In the genomic region with DNA sequence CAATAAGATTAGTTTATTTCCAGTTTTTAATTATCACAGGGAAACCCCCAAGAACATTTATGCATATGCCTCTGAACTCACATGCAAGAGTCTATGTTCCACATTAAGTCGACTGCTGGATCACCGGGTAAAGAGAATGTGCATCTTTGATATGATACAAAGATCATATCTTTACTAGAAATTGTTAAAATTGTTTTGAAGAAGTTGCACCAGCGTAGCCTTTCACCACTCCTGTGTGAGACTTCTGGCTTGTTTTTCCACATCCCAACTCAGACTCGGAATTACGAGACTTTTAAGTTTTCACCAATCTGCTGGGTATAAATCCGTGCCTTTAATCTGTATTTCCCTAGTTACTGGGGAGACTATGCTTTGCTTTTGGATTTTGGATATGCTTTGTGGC, we compare ENCODE assay signal across 21 cellular contexts.
A peak's percentile ranks its signal among the peaks of the same experiment; 100 is the strongest.
DNase-seq lines count a peak whose midpoint lies in the region; ATAC-seq and TF ChIP-seq lines count a peak whose summit lies in the region.
"Had no signal": no experiment of that assay in that cellular context is flagged by ENCODE, and none has a peak within 500 bp of the region (broad histone marks: within the 10 kb centered on the region; RNA-seq: fewer than 3 reads in every experiment).

No MANE protein-coding gene starts in this region.

- peak overlapping the region; percentile 64 for H3K27ac ChIP-seq in VCaP
- H3K27ac ChIP-seq in neural progenitor cell: no peak overlapping the region
- no peak overlapping the region for H3K27ac ChIP-seq in trophoblast cell (ENCODE audit: low read depth, low read length)
- H3K27ac ChIP-seq: BLaER1 had no signal

- H3K9me3 Mint-ChIP-seq in endothelial cell (ENCODE audit: unreplicated experiment) (no peaks in the 10 kb centered on the region), neural progenitor cell (peaks cover 4% of the 10 kb centered on the region)

- H3K27me3 ChIP-seq in neural progenitor cell (no peaks in the 10 kb centered on the region), trophoblast cell (ENCODE audit: insufficient read depth, low read length) (no peaks in the 10 kb centered on the region)
- H3K27me3 ChIP-seq: BE2C, BLaER1 had no signal

- WGBS in trophoblast cell (ENCODE audit: extremely low coverage, insufficient coverage, insufficient read length): no CpG with 5 or more reads among the region's 6 CpGs

- H3K23ac ChIP-seq in trophoblast cell (ENCODE audit: low read length): no peak overlapping the region

- H3K9ac ChIP-seq in neural progenitor cell: no peak overlapping the region
- no peak overlapping the region for H3K9ac ChIP-seq in trophoblast cell (ENCODE audit: low read length)
- H3K9ac ChIP-seq: BLaER1 had no signal

- H2BK120ac ChIP-seq in trophoblast cell (ENCODE audit: insufficient read depth, low read length, poor library complexity): no peak overlapping the region

- TF ChIP-seq CTCF in VCaP (conservative IDR thresholded peaks at IDR 0.05): no peak
- TF ChIP-seq CTCF in endothelial cell (IDR thresholded peaks at IDR 0.05; ENCODE audit: unreplicated experiment): no peak
- TF ChIP-seq CTCF in neural progenitor cell (IDR thresholded peaks at IDR 0.05): no peak

- DNase-seq in endothelial cell (ENCODE audit: low spot score) (no peak), neural progenitor cell (ENCODE audit: low spot score) (no peak), trophoblast cell (peak; percentile 71 to 91), NCI-H2227 (lab: John Stamatoyannopoulos, UW; ENCODE audit: unreplicated experiment) (no peak), posterior cingulate gyrus (no peak), T-helper 17 cell (no peak), NCI-H345 (lab: John Stamatoyannopoulos, UW) (no peak)
- DNase-seq: 8988T; ACHN; BE2C; C1 segment of cervical spinal cord; CD4-positive, alpha-beta memory T cell; CD4-positive, CD25-positive, alpha-beta regulatory T cell; CD8-positive, alpha-beta memory T cell; COR-L47; DMS 273 treated with DMSO at 0.1 percent for 48 hours; DMS79 treated with DMSO at 0.1 percent for 48 hours; GF-D8 had no signal

- no peaks in the 10 kb centered on the region for H3K4me1 ChIP-seq in neural progenitor cell
- H3K4me1 ChIP-seq in trophoblast cell (ENCODE audit: control insufficient read depth in 1 of 2, insufficient read depth in 2 of 2, low read length in 2 of 2): no peaks in the 10 kb centered on the region
- H3K4me1 ChIP-seq: BE2C, BLaER1 had no signal

- H3K79me1 ChIP-seq in trophoblast cell (ENCODE audit: low read length): peaks cover 2% of the 10 kb centered on the region

- no peak overlapping the region for H3K4ac ChIP-seq in trophoblast cell (ENCODE audit: low read depth, low read length)

- H3K4me3 ChIP-seq in neural progenitor cell: no peak overlapping the region
- H3K4me3 ChIP-seq in trophoblast cell (ENCODE audit: low read depth, low read length): no peak overlapping the region
- H3K4me3 ChIP-seq: BLaER1 had no signal

- H4K20me1 ChIP-seq in neural progenitor cell (ENCODE audit: low read depth): no peaks in the 10 kb centered on the region
- H4K20me1 ChIP-seq: BLaER1 had no signal

- H3K4me3 Mint-ChIP-seq in endothelial cell (ENCODE audit: unreplicated experiment): no peak overlapping the region
- no peak overlapping the region for H3K4me3 Mint-ChIP-seq in neural progenitor cell
- H3K4me3 Mint-ChIP-seq in T-helper 17 cell: no peak overlapping the region
- H3K4me3 Mint-ChIP-seq: CD4-positive, alpha-beta memory T cell; CD4-positive, CD25-positive, alpha-beta regulatory T cell; CD8-positive, alpha-beta memory T cell had no signal

- no peak overlapping the region for H3K4me2 ChIP-seq in neural progenitor cell
- no peak overlapping the region for H3K4me2 ChIP-seq in trophoblast cell (ENCODE audit: low read length)
- H3K4me2 ChIP-seq: BLaER1 had no signal

- no peaks in the 10 kb centered on the region for H3K9me3 ChIP-seq in neural progenitor cell (ENCODE audit: low read depth)
- no peaks in the 10 kb centered on the region for H3K9me3 ChIP-seq in trophoblast cell (ENCODE audit: insufficient read depth, low read depth, low read length)
- peaks cover 8% of the 10 kb centered on the region for H3K9me3 ChIP-seq in T-helper 17 cell (ENCODE audit: control insufficient read depth, low read length, poor library complexity, severe bottlenecking)
- H3K9me3 ChIP-seq: BE2C had no signal

- H4K12ac ChIP-seq in trophoblast cell (ENCODE audit: low read depth, low read length): no peak overlapping the region

- H3K36me3 Mint-ChIP-seq in endothelial cell (ENCODE audit: low read depth, unreplicated experiment) (no peaks in the 10 kb centered on the region), neural progenitor cell (no peaks in the 10 kb centered on the region), T-helper 17 cell (ENCODE audit: low read depth) (peaks cover 6% of the 10 kb centered on the region)
- H3K36me3 Mint-ChIP-seq: CD14-positive monocyte; CD4-positive, CD25-positive, alpha-beta regulatory T cell had no signal

- no peak overlapping the region for H4K8ac ChIP-seq in trophoblast cell (ENCODE audit: low read depth, low read length)

- no peak overlapping the region for H4K91ac ChIP-seq in trophoblast cell (ENCODE audit: low read depth, low read length)

- no peak overlapping the region for H3K18ac ChIP-seq in trophoblast cell (ENCODE audit: low read length)

- H3K27me3 Mint-ChIP-seq in endothelial cell (ENCODE audit: unreplicated experiment) (peaks cover 4% of the 10 kb centered on the region), neural progenitor cell (ENCODE audit: insufficient read depth, low read depth) (peaks cover 2% of the 10 kb centered on the region), T-helper 17 cell (no peaks in the 10 kb centered on the region)
- H3K27me3 Mint-ChIP-seq: CD4-positive, alpha-beta memory T cell had no signal

- H2AFZ ChIP-seq in neural progenitor cell (replicated peaks) (peak overlapping the region; percentile 68), trophoblast cell (ENCODE audit: insufficient read depth, low read length, poor library complexity) (no peak overlapping the region)

- no peaks in the 10 kb centered on the region for H3K79me2 ChIP-seq in neural progenitor cell (ENCODE audit: low read depth)
- no peaks in the 10 kb centered on the region for H3K79me2 ChIP-seq in trophoblast cell (ENCODE audit: control insufficient read depth, insufficient read depth, low read length, poor library complexity)

- H3K14ac ChIP-seq in trophoblast cell (ENCODE audit: low read length): no peak overlapping the region

- H3F3A ChIP-seq in neural progenitor cell (ENCODE audit: low read depth): no peaks in the 10 kb centered on the region

- H3K4me1 Mint-ChIP-seq in endothelial cell (ENCODE audit: unreplicated experiment): peaks cover 30% of the 10 kb centered on the region
- peaks cover 3% of the 10 kb centered on the region for H3K4me1 Mint-ChIP-seq in neural progenitor cell
- peaks cover 3% of the 10 kb centered on the region for H3K4me1 Mint-ChIP-seq in T-helper 17 cell

- H3K36me3 ChIP-seq in neural progenitor cell (no peaks in the 10 kb centered on the region), trophoblast cell (ENCODE audit: control insufficient read depth in 1 of 2, insufficient read depth in 2 of 2, low read length in 2 of 2) (no peaks in the 10 kb centered on the region)
- H3K36me3 ChIP-seq: BE2C, BLaER1 had no signal

- intact Hi-C loops in posterior cingulate gyrus (cut with DNase I): no loop called here

- ATAC-seq in T-helper 17 cell: no peak

- no peak overlapping the region for H2BK5ac ChIP-seq in trophoblast cell (ENCODE audit: low read depth, low read length, poor library complexity)

- H2AK5ac ChIP-seq in trophoblast cell (ENCODE audit: low read length): no peak overlapping the region

- H2BK12ac ChIP-seq in trophoblast cell (ENCODE audit: low read length): no peak overlapping the region

- H3K27ac Mint-ChIP-seq in endothelial cell (ENCODE audit: unreplicated experiment): peak overlapping the region; percentile 45
- H3K27ac Mint-ChIP-seq in neural progenitor cell: no peak overlapping the region
- no peak overlapping the region for H3K27ac Mint-ChIP-seq in T-helper 17 cell
- H3K27ac Mint-ChIP-seq: CD14-positive monocyte; CD4-positive, alpha-beta memory T cell; CD4-positive, CD25-positive, alpha-beta regulatory T cell; CD8-positive, alpha-beta memory T cell had no signal

Comparison
In these comparisons a context has a peak if more than half of its experiments do, and no peak if none do; other contexts are left out.
1. DNase-seq: peak in trophoblast cell (2 of 2); none in endothelial cell (single experiment), neural progenitor cell (single experiment), NCI-H2227 (single experiment), posterior cingulate gyrus (0 of 10), T-helper 17 cell (0 of 3) and NCI-H345 (single experiment).